ENCODE assay signal across 9 cellular contexts in the genomic region with DNA sequence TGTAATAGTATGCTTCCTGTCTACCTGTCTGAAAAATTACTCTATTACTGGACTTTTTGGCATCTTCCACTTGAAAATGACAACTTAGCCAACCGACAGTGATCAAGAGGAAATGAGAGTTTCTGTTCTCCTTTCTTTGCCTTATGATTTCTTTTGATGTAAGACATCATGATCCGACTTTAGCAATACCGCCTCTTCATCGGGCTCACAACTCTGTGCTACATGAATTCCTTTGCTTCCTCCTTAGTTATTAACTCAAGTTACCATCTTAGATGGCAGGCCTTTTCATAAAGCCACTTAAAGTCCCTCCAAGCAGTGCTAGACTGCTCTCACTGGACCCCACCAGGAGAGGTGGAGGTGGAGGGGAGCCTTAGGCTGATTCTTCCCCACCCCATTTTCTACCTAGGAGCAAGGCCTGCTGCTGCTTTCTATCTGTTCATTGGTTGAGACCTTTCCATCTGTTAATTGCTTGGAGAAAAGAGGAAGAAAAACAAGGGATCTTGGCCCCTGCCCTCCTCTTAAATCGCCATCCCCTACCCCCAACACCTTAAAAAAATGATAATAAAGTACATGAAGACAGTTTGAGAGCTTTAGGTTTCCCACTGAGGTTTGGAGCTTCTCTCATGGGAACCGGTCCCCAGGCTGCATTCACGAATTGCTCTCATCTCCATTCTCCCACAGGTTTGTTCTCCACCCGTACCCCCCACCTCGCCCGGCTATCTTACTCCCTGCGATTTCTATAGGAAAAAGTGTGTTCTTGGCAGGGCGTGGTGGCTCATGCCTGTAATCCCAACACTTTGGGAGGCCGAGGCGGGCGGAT. TPM values are rescaled to one million over a fixed set of nuclear protein-coding genes. Genes with fewer than 3 reads are reported as not detected.
DNase-seq lines count a peak whose midpoint lies in the region; ATAC-seq and TF ChIP-seq lines count a peak whose summit lies in the region.
"Had no signal": no experiment of that assay in that cellular context is flagged by ENCODE, and none has a peak within 500 bp of the region (broad histone marks: within the 10 kb centered on the region; RNA-seq: fewer than 3 reads in every experiment).

No MANE protein-coding gene starts in this region.

- H2BK20ac ChIP-seq in H9 (ENCODE audit: low read depth, low read length, poor library complexity, severe bottlenecking): no peak overlapping the region

- intact Hi-C loops in Right ventricle myocardium superior (cut with DNase I) (no loop called here), left ventricle myocardium inferior (cut with micrococcal nuclease) (no loop called here), posterior vena cava (cut with DNase I) (no loop called here)
- intact Hi-C loops in activated T-helper 2 cell treated with anti-CD3 and anti-CD28 coated beads, Interferon-gamma antibody, Interleukin-2, Interleukin-4, amounts not matched to agents 10 μg/mL and 5 μg/mL and 100 μg/mL, durations not matched to agents 14 hours and 24 hours and 36 hours (cut with micrococcal nuclease): loop anchor here (1.0 to 5.0 kb wide), 3 partner anchors 21 to 86 kb away; partner anchors contain the start of gene PAQR8

- H3K9ac ChIP-seq in smooth muscle cell (ENCODE audit: low read depth): no peak overlapping the region
- H3K9ac ChIP-seq in H9 (ENCODE audit: extremely low read depth, insufficient read length, low read length): no peak overlapping the region

- no peak overlapping the region for H4K8ac ChIP-seq in H9 (replicated peaks; ENCODE audit: insufficient read length, low read depth, low read length)

- H3K23ac ChIP-seq in H9 (ENCODE audit: insufficient read length, low read depth, low read length): no peak overlapping the region

- no peak overlapping the region for H3K18ac ChIP-seq in H9 (ENCODE audit: insufficient read length, low read depth, low read length)

- H4K20me1 ChIP-seq in smooth muscle cell (ENCODE audit: low read depth) (no peaks in the 10 kb centered on the region), H9 (ENCODE audit: control insufficient read depth, insufficient read depth, insufficient read length) (no peaks in the 10 kb centered on the region)

- DNase-seq in Right ventricle myocardium superior (no peak), left ventricle myocardium inferior (no peak), smooth muscle cell (lab: John Stamatoyannopoulos, UW; ENCODE audit: unreplicated experiment) (no peak), anterior cingulate cortex (lab: John Stamatoyannopoulos, UW) (no peak), posterior vena cava (ENCODE audit: low spot score) (no peak), H9 (no peak)
- DNase-seq in activated T-helper 2 cell treated with anti-CD3 and anti-CD28 coated beads, Interferon-gamma antibody, Interleukin-2, Interleukin-4, amounts not matched to agents 10 μg/mL and 5 μg/mL and 100 μg/mL, durations not matched to agents 14 hours and 24 hours and 36 hours (ENCODE audit: low spot score): no peak

- H3K4ac ChIP-seq in H9 (ENCODE audit: low read depth, low read length): no peak overlapping the region

- no peak overlapping the region for H3K27ac ChIP-seq in left ventricle myocardium inferior (replicated peaks)
- H3K27ac ChIP-seq in smooth muscle cell (ENCODE audit: low read depth): peak overlapping the region; percentile 22
- no peak overlapping the region for H3K27ac ChIP-seq in H9 (ENCODE audit: insufficient read length, low read depth, low read length)
- H3K27ac ChIP-seq: VCaP had no signal

- H3K56ac ChIP-seq in H9 (ENCODE audit: insufficient read length, low read depth, low read length): no peak overlapping the region

- ATAC-seq in Right ventricle myocardium superior (ENCODE audit: poor library complexity): peak; percentile 40
- peak; percentile 69 for ATAC-seq in HG03108 (IDR thresholded peaks at IDR 0.05; ENCODE audit: unreplicated experiment)

- H3K4me3 ChIP-seq in left ventricle myocardium inferior: no peak overlapping the region
- H3K4me3 ChIP-seq in smooth muscle cell: no peak overlapping the region

- no peak overlapping the region for H2BK15ac ChIP-seq in H9 (ENCODE audit: low read depth, low read length)

- H3K36me3 Mint-ChIP-seq in activated T-helper 2 cell treated with anti-CD3 and anti-CD28 coated beads, Interferon-gamma antibody, Interleukin-2, Interleukin-4, amounts not matched to agents 10 μg/mL and 5 μg/mL and 100 μg/mL, durations not matched to agents 14 hours and 24 hours and 36 hours (ENCODE audit: low read depth): peaks cover 4% of the 10 kb centered on the region
- no peaks in the 10 kb centered on the region for H3K36me3 Mint-ChIP-seq in H9 (ENCODE audit: insufficient read depth in 1 of 3, low read depth in 3 of 3)

- H3K27me3 ChIP-seq in left ventricle myocardium inferior (ENCODE audit: low read depth) (no peaks in the 10 kb centered on the region), smooth muscle cell (ENCODE audit: low read depth) (no peaks in the 10 kb centered on the region), H9 (ENCODE audit: insufficient read depth, low read length) (no peaks in the 10 kb centered on the region)

- H3K4me3 Mint-ChIP-seq in activated T-helper 2 cell treated with anti-CD3 and anti-CD28 coated beads, Interferon-gamma antibody, Interleukin-2, Interleukin-4, amounts not matched to agents 10 μg/mL and 5 μg/mL and 100 μg/mL, durations not matched to agents 14 hours and 24 hours and 36 hours (ENCODE audit: low read depth): peak overlapping the region; percentile 14
- H3K4me3 Mint-ChIP-seq in H9: peak overlapping the region in 1 of 2 experiments; percentile 77; a peak in 2 of 5 replicates

- H4K91ac ChIP-seq in H9 (ENCODE audit: insufficient read length, low read depth, low read length): no peak overlapping the region

- H3K4me2 ChIP-seq in smooth muscle cell (no peak overlapping the region), H9 (ENCODE audit: insufficient read depth, insufficient read length, low read length) (no peak overlapping the region)

- H3K9me3 ChIP-seq in left ventricle myocardium inferior (replicated peaks) (no peaks in the 10 kb centered on the region), smooth muscle cell (replicated peaks; ENCODE audit: low read depth) (no peaks in the 10 kb centered on the region), H9 (ENCODE audit: control insufficient read depth, low read depth, low read length) (no peaks in the 10 kb centered on the region)

- H2BK120ac ChIP-seq in H9 (ENCODE audit: low read depth, low read length, poor library complexity, severe bottlenecking): no peak overlapping the region

- peaks cover 5% of the 10 kb centered on the region for H3K9me3 Mint-ChIP-seq in activated T-helper 2 cell treated with anti-CD3 and anti-CD28 coated beads, Interferon-gamma antibody, Interleukin-2, Interleukin-4, amounts not matched to agents 10 μg/mL and 5 μg/mL and 100 μg/mL, durations not matched to agents 14 hours and 24 hours and 36 hours
- H3K9me3 Mint-ChIP-seq in H9: peaks cover under 1% of the 10 kb centered on the region in 2 experiments; a peak in 3 of 5 replicates

- H2BK12ac ChIP-seq in H9 (ENCODE audit: insufficient read length, low read depth, low read length): no peak overlapping the region

- TF ChIP-seq CTCF in left ventricle myocardium inferior (IDR thresholded peaks at IDR 0.05; ENCODE audit: borderline replicate concordance) (no peak), smooth muscle cell (IDR thresholded peaks at IDR 0.05; ENCODE audit: borderline replicate concordance, insufficient read depth, poor library complexity, severe bottlenecking) (no peak), H9 (conservative IDR thresholded peaks at IDR 0.05) (no peak)

- H3K36me3 ChIP-seq in left ventricle myocardium inferior (no peaks in the 10 kb centered on the region), smooth muscle cell (ENCODE audit: low read depth) (no peaks in the 10 kb centered on the region)

- no peaks in the 10 kb centered on the region for H3K79me2 ChIP-seq in smooth muscle cell (ENCODE audit: low read depth)
- no peaks in the 10 kb centered on the region for H3K79me2 ChIP-seq in H9 (ENCODE audit: insufficient read depth, low read length)

- no peak overlapping the region for H2BK5ac ChIP-seq in H9 (ENCODE audit: insufficient read length, low read length)

- WGBS in smooth muscle cell (ENCODE audit: low lambda C conversion rate): 87% methylated on average over 15 of the region's 15 CpGs
- WGBS in H9 (ENCODE audit: extremely low coverage, insufficient read length, low lambda C conversion rate): no CpG with 5 or more reads among the region's 15 CpGs

- H3K27ac Mint-ChIP-seq in activated T-helper 2 cell treated with anti-CD3 and anti-CD28 coated beads, Interferon-gamma antibody, Interleukin-2, Interleukin-4, amounts not matched to agents 10 μg/mL and 5 μg/mL and 100 μg/mL, durations not matched to agents 14 hours and 24 hours and 36 hours: peak overlapping the region; percentile 70
- H3K27ac Mint-ChIP-seq in H9: no peak overlapping the region; a peak in 1 of 7 replicates

- H2AFZ ChIP-seq in smooth muscle cell (ENCODE audit: low read depth): no peak overlapping the region
- H2AFZ ChIP-seq in H9 (ENCODE audit: low read length): no peak overlapping the region

- no peaks in the 10 kb centered on the region for H3K27me3 Mint-ChIP-seq in activated T-helper 2 cell treated with anti-CD3 and anti-CD28 coated beads, Interferon-gamma antibody, Interleukin-2, Interleukin-4, amounts not matched to agents 10 μg/mL and 5 μg/mL and 100 μg/mL, durations not matched to agents 14 hours and 24 hours and 36 hours (ENCODE audit: low read depth)
- peaks cover 6% of the 10 kb centered on the region; the same call in 1 of the 2 replicates for H3K27me3 Mint-ChIP-seq in H9 (ENCODE audit: low read depth)

- no peaks in the 10 kb centered on the region for H3F3A ChIP-seq in smooth muscle cell (ENCODE audit: low read depth)

- no peaks in the 10 kb centered on the region for H3K79me1 ChIP-seq in H9 (ENCODE audit: insufficient read depth, low read depth, low read length, poor library complexity, severe bottlenecking)

- H3K4me1 ChIP-seq in left ventricle myocardium inferior: peaks cover 15% of the 10 kb centered on the region
- peaks cover 7% of the 10 kb centered on the region for H3K4me1 ChIP-seq in smooth muscle cell (ENCODE audit: low read depth)
- H3K4me1 ChIP-seq in H9 (ENCODE audit: insufficient read depth, low read length): no peaks in the 10 kb centered on the region

- no peak overlapping the region for H3K14ac ChIP-seq in H9 (ENCODE audit: insufficient read depth, low read length)

- H2AK5ac ChIP-seq in H9 (ENCODE audit: insufficient read length, low read length): no peak overlapping the region

- peaks cover 54% of the 10 kb centered on the region for H3K4me1 Mint-ChIP-seq in activated T-helper 2 cell treated with anti-CD3 and anti-CD28 coated beads, Interferon-gamma antibody, Interleukin-2, Interleukin-4, amounts not matched to agents 10 μg/mL and 5 μg/mL and 100 μg/mL, durations not matched to agents 14 hours and 24 hours and 36 hours (ENCODE audit: low read depth)
- H3K4me1 Mint-ChIP-seq in H9: peaks cover 6 to 11% of the 10 kb centered on the region in 2 experiments

- H4K5ac ChIP-seq in H9 (ENCODE audit: insufficient read length, low read depth, low read length): no peak overlapping the region

- H3K23me2 ChIP-seq in H9 (ENCODE audit: insufficient read length, low read depth, low read length, poor library complexity, severe bottlenecking): no peaks in the 10 kb centered on the region

- no peak overlapping the region for H3T11ph ChIP-seq in H9 (ENCODE audit: low read length)

RNA-seq across cellular contexts. Expression of gene MCM3, which starts 21.6 kb away (rescaled TPM):
- 19.3 TPM for total RNA-seq in Right ventricle myocardium superior
- 20.1 TPM for total RNA-seq in left ventricle myocardium inferior
- 213 TPM in 2 replicates for total RNA-seq in activated T-helper 2 cell treated with anti-CD3 and anti-CD28 coated beads, Interferon-gamma antibody, Interleukin-2, Interleukin-4, amounts not matched to agents 10 μg/mL and 5 μg/mL and 100 μg/mL, durations not matched to agents 14 hours and 24 hours and 36 hours
- total RNA-seq in smooth muscle cell: 30.6 and 32.2 TPM in 2 replicates
- 33.9 and 37.3 TPM in 2 replicates for polyA plus RNA-seq in smooth muscle cell
- 10 to 100 TPM; 24.5 to 25.6 TPM for total RNA-seq in posterior vena cava
- total RNA-seq in H9 (2021): 252 and 255 TPM in 2 replicates

RNA-seq across cellular contexts. Expression of gene PAQR8, which starts 55.8 kb away (rescaled TPM):
- 2.6 TPM for total RNA-seq in Right ventricle myocardium superior
- total RNA-seq in left ventricle myocardium inferior: 2.0 TPM
- 6.8 and 8.8 TPM in 2 replicates for total RNA-seq in activated T-helper 2 cell treated with anti-CD3 and anti-CD28 coated beads, Interferon-gamma antibody, Interleukin-2, Interleukin-4, amounts not matched to agents 10 μg/mL and 5 μg/mL and 100 μg/mL, durations not matched to agents 14 hours and 24 hours and 36 hours
- 6.1 and 8.4 TPM in 2 replicates for total RNA-seq in smooth muscle cell
- polyA plus RNA-seq in smooth muscle cell: 4.3 and 7.8 TPM in 2 replicates
- total RNA-seq in posterior vena cava: 1 to 10 TPM; 3.9 TPM
- 3.0 and 3.4 TPM in 2 replicates for total RNA-seq in H9 (2021)
